In genomic region chr2:136310797-136311558, GRCh38 we compare ENCODE assay signal across 1 cellular context.
TF ChIP-seq lines count a peak whose summit lies in the region.

No MANE protein-coding gene starts in this region.

TF ChIP-seq in WTC11, 78 proteins besides CTCF, POLR2A, EP300 and RAD21 (continued from another document):
- TF ChIP-seq PRDM15 (CRISPR knock-in tag; IDR thresholded peaks at IDR 0.05), result no peak
- no peak for TF ChIP-seq SMAD4 (CRISPR knock-in tag; IDR thresholded peaks at IDR 0.05)
- TF ChIP-seq, protein P1, sequence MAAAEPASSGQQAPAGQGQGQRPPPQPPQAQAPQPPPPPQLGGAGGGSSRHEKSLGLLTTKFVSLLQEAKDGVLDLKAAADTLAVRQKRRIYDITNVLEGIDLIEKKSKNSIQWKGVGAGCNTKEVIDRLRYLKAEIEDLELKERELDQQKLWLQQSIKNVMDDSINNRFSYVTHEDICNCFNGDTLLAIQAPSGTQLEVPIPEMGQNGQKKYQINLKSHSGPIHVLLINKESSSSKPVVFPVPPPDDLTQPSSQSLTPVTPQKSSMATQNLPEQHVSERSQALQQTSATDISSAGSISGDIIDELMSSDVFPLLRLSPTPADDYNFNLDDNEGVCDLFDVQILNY (CRISPR knock-in tag; IDR thresholded peaks at IDR 0.05), result no peak
- no peak for TF ChIP-seq NR1H2 (CRISPR knock-in tag; IDR thresholded peaks at IDR 0.05)
- TF ChIP-seq NFATC4 (CRISPR knock-in tag; IDR thresholded peaks at IDR 0.05), result no peak
- no peak for TF ChIP-seq ZNF121 (CRISPR knock-in tag; IDR thresholded peaks at IDR 0.05)
